In genomic region chr14:30584058-30584630, GRCh38 we compare ENCODE assay signal across 2 cellular contexts.
A peak's percentile ranks its signal among the peaks of the same experiment; 100 is the strongest.
TF ChIP-seq lines count a peak whose summit lies in the region.

No MANE protein-coding gene starts in this region.

TF ChIP-seq in HepG2, 621 proteins besides CTCF, POLR2A, EP300 and RAD21:
- TF ChIP-seq ZNF543 (CRISPR knock-in tag; IDR thresholded peaks at IDR 0.05) (no peak), ZNF383 (CRISPR knock-in tag; IDR thresholded peaks at IDR 0.05; ENCODE audit: borderline replicate concordance) (0 out of 2 replicates have a peak, but pooled peaks have one; percentile 5), SNAPC2 (CRISPR knock-in tag; IDR thresholded peaks at IDR 0.05) (0 out of 2 replicates have a peak, but pooled peaks have one; percentile 33), FOXJ3 (CRISPR knock-in tag; IDR thresholded peaks at IDR 0.05; ENCODE audit: borderline replicate concordance) (0 out of 2 replicates have a peak, but pooled peaks have one; percentile 21), NR2F1 (CRISPR knock-in tag; IDR thresholded peaks at IDR 0.05) (no peak)

TF ChIP-seq in IMR-90, 13 proteins besides CTCF, POLR2A, EP300 and RAD21:
- TF ChIP-seq NFE2L2 (IDR thresholded peaks at IDR 0.05; ENCODE audit: low read depth, low read length) (no peak), RFX5 (IDR thresholded peaks at IDR 0.05; ENCODE audit: low read depth, low read length) (no peak), BHLHE40 (IDR thresholded peaks at IDR 0.05; ENCODE audit: low read depth, low read length) (no peak)
